In the genomic region with DNA sequence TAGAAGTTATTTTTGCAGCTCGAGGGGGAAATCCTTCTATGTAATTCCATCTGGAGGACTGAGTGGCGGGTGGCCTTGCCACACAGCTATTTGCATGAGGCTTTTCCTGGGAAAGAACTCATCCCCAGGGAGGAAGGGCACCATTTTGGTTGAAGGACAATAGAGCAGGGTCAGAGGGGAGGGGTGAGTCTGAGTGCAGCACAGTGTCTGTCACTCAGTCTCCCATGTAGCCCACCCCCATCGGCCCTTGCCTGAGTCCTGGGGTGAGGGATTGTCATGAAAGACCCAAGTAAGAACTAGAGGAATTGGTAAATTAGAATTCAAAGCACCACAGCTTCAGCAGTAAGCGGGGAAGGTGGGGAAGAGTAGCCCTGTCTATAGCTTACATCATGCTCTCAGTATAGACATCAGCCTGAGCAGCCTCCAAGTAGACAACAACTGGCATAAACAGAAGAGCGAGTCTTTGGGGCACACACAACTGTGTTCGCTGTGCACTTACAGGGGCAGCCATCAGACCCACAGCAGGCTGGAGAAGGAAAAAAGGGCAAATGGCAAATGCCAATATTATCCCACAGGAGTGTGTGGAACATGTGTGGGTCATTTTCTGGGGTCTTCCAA, we compare ENCODE assay signal across 1 cellular context.
TF ChIP-seq lines count a peak whose summit lies in the region.

No MANE protein-coding gene starts in this region.

TF ChIP-seq in H1, 55 proteins besides CTCF, POLR2A, EP300 and RAD21:
- TF ChIP-seq CBX5 (IDR thresholded peaks at IDR 0.05; ENCODE audit: low read depth, low read length) (no peak), YY1 (IDR thresholded peaks at IDR 0.05; ENCODE audit: low read depth, low read length) (peak; percentile 78)
